1 cellular context compared by ENCODE assay signal in genomic region chr7:129825554-129826267, GRCh38.
A peak's percentile ranks its signal among the peaks of the same experiment; 100 is the strongest.
TF ChIP-seq lines count a peak whose summit lies in the region.

No MANE protein-coding gene starts in this region.

TF ChIP-seq in WTC11, 78 proteins besides CTCF, POLR2A, EP300 and RAD21 (continued from another document and continues in another):
- TF ChIP-seq AR (CRISPR knock-in tag; IDR thresholded peaks at IDR 0.05) (no peak), ETV6 (CRISPR knock-in tag; IDR thresholded peaks at IDR 0.05) (0 out of 2 replicates have a peak, but pooled peaks have one; percentile 49), PREB (CRISPR knock-in tag; IDR thresholded peaks at IDR 0.05; ENCODE audit: borderline replicate concordance) (no peak), RORB (CRISPR knock-in tag; IDR thresholded peaks at IDR 0.05) (no peak), E2F4 (CRISPR knock-in tag; IDR thresholded peaks at IDR 0.05; ENCODE audit: borderline replicate concordance, low read depth) (no peak), ZNF396 (CRISPR knock-in tag; IDR thresholded peaks at IDR 0.05; ENCODE audit: borderline replicate concordance) (no peak), CREM (CRISPR knock-in tag; IDR thresholded peaks at IDR 0.05) (no peak), PRDM15 (CRISPR knock-in tag; IDR thresholded peaks at IDR 0.05) (no peak), PRRX2 (CRISPR knock-in tag; IDR thresholded peaks at IDR 0.05) (no peak), ESRRA (CRISPR knock-in tag; IDR thresholded peaks at IDR 0.05; ENCODE audit: borderline replicate concordance) (0 out of 2 replicates have a peak, but pooled peaks have one; percentile 47), NFATC4 (CRISPR knock-in tag; IDR thresholded peaks at IDR 0.05) (0 out of 2 replicates have a peak, but pooled peaks have one; percentile 61), CBFB (CRISPR knock-in tag; IDR thresholded peaks at IDR 0.05; ENCODE audit: low read depth) (no peak), TEAD1 (CRISPR knock-in tag; IDR thresholded peaks at IDR 0.05) (no peak), ERG (CRISPR knock-in tag; IDR thresholded peaks at IDR 0.05) (no peak), NR3C1 (CRISPR knock-in tag; conservative IDR thresholded peaks at IDR 0.05; ENCODE audit: low read depth) (no peak), ATF1 (CRISPR knock-in tag; IDR thresholded peaks at IDR 0.05) (no peak), IRF2 (CRISPR knock-in tag; IDR thresholded peaks at IDR 0.05; ENCODE audit: borderline replicate concordance, low read depth) (no peak), STAT6 (CRISPR knock-in tag; conservative IDR thresholded peaks at IDR 0.05; ENCODE audit: low read depth) (no peak), ZNF532 (CRISPR knock-in tag; IDR thresholded peaks at IDR 0.05; ENCODE audit: borderline replicate concordance) (no peak), USF2 (CRISPR knock-in tag; IDR thresholded peaks at IDR 0.05) (no peak), MLX (CRISPR knock-in tag; IDR thresholded peaks at IDR 0.05) (no peak), ARID4B (CRISPR knock-in tag; IDR thresholded peaks at IDR 0.05; ENCODE audit: borderline replicate concordance) (peak; percentile 6; the same call in 1 of the 2 replicates), ZNF263 (CRISPR knock-in tag; IDR thresholded peaks at IDR 0.05; ENCODE audit: low read depth) (no peak), NR2C2 (CRISPR knock-in tag; IDR thresholded peaks at IDR 0.05) (no peak), ZNF138 (CRISPR knock-in tag; conservative IDR thresholded peaks at IDR 0.05) (no peak), ZBTB21 (CRISPR knock-in tag; IDR thresholded peaks at IDR 0.05; ENCODE audit: borderline replicate concordance) (no peak), FOXJ3 (CRISPR knock-in tag; IDR thresholded peaks at IDR 0.05; ENCODE audit: borderline replicate concordance) (no peak)
